ENCODE assay signal across 31 cellular contexts in the genomic region with DNA sequence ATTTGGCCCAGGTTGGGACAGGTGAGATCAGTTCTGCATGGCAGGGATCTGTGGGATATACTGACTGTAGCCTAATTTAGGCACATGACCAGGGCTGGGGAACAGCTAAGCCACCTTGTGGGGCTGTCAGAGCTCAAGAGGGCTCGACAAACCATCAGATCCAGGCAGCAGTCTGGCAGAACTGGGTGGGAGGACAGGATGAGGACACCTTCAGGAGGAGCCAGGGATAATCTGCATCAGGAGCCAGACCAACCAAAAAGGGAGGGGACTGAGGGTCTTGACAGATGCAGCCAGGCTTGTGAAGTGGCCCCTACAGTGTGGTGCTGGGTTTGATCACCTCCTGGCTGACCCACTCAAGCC.
DNase-seq lines count a peak whose midpoint lies in the region; ATAC-seq and TF ChIP-seq lines count a peak whose summit lies in the region.
"Had no signal": no experiment of that assay in that cellular context is flagged by ENCODE, and none has a peak within 500 bp of the region (broad histone marks: within the 10 kb centered on the region; RNA-seq: fewer than 3 reads in every experiment).

No MANE protein-coding gene starts in this region.

- H3K27ac Mint-ChIP-seq in WTC11, result no peak overlapping the region
- H3K27ac Mint-ChIP-seq: activated naive CD8-positive, alpha-beta T cell treated with anti-CD3 and anti-CD28 coated beads for 36 hours; activated T-cell treated with anti-CD3 and anti-CD28 coated beads, Interleukin-2, amount 50 U/mL, for 24 hours; IgD-negative memory B cell; immature natural killer cell; nephron; T-cell had no signal

- no peaks in the 10 kb centered on the region for H3K9me2 ChIP-seq in HCT116 (ENCODE audit: insufficient read depth)

- no TSS peak for BruUV-seq in HCT116 (replicated peaks; lab: Mats Ljungman, UMichigan)

- no peak for TF ChIP-seq POLR2A in HCT116 (IDR thresholded peaks at IDR 0.05; ENCODE audit: borderline replicate concordance, extremely low read depth, insufficient read depth, insufficient read length)

- no peak for ATAC-seq in HCT116
- peak; percentile 61 for ATAC-seq in WTC11
- peak; percentile 1 for ATAC-seq in esophagus mucosa
- ATAC-seq in HG03432 (IDR thresholded peaks at IDR 0.05; ENCODE audit: unreplicated experiment), result no peak
- no peak for ATAC-seq in activated T-cell treated with anti-CD3 and anti-CD28 coated beads, Interleukin-2, amount 50 U/mL, for 4 hours
- ATAC-seq: gastroesophageal sphincter, left colon, T-cell had no signal

- no peak for TF ChIP-seq CTCF in HCT116 (IDR thresholded peaks at IDR 0.05 in 2 of 3, conservative IDR thresholded peaks at IDR 0.05 in 1 of 3; ENCODE audit: borderline replicate concordance in 1 of 3, insufficient read depth in 1 of 3, low read depth in 2 of 3, low read length in 2 of 3)
- no peak for TF ChIP-seq CTCF in WTC11 (IDR thresholded peaks at IDR 0.05)
- no peak for TF ChIP-seq CTCF in smooth muscle cell (IDR thresholded peaks at IDR 0.05; ENCODE audit: borderline replicate concordance, insufficient read depth, poor library complexity, severe bottlenecking)

- H3K36me3 Mint-ChIP-seq in WTC11, result no peaks in the 10 kb centered on the region
- H3K36me3 Mint-ChIP-seq in activated T-cell treated with anti-CD3 and anti-CD28 coated beads, Interleukin-2, amount 50 U/mL, for 4 hours (ENCODE audit: insufficient read depth), result no peaks in the 10 kb centered on the region
- H3K36me3 Mint-ChIP-seq: activated naive CD8-positive, alpha-beta T cell treated with anti-CD3 and anti-CD28 coated beads for 36 hours; IgD-negative memory B cell; immature natural killer cell; T-cell; type B pancreatic cell had no signal

- H3K36me3 ChIP-seq in HCT116 (ENCODE audit: control insufficient read depth in 1 of 2, insufficient read depth in 2 of 2, low read length in 2 of 2), result no peaks in the 10 kb centered on the region
- H3K36me3 ChIP-seq in smooth muscle cell (ENCODE audit: low read depth), result no peaks in the 10 kb centered on the region
- H3K36me3 ChIP-seq: ascending aorta, BLaER1, gastroesophageal sphincter, SJCRH30 had no signal

- H4K20me1 ChIP-seq in HCT116 (ENCODE audit: insufficient read depth) (no peaks in the 10 kb centered on the region), smooth muscle cell (ENCODE audit: low read depth) (no peaks in the 10 kb centered on the region)
- H4K20me1 ChIP-seq: BLaER1 had no signal

- no peaks in the 10 kb centered on the region; the same call in 1 of the 2 replicates for H3K9me3 Mint-ChIP-seq in WTC11
- peaks cover 3% of the 10 kb centered on the region for H3K9me3 Mint-ChIP-seq in activated T-cell treated with anti-CD3 and anti-CD28 coated beads, Interleukin-2, amount 50 U/mL, for 4 hours
- H3K9me3 Mint-ChIP-seq: activated naive CD8-positive, alpha-beta T cell treated with anti-CD3 and anti-CD28 coated beads for 36 hours; activated T-cell treated with anti-CD3 and anti-CD28 coated beads, Interleukin-2, amount 50 U/mL, for 24 hours had no signal

- H3K4me1 Mint-ChIP-seq in WTC11, result peaks cover 12% of the 10 kb centered on the region
- H3K4me1 Mint-ChIP-seq in activated T-cell treated with anti-CD3 and anti-CD28 coated beads, Interleukin-2, amount 50 U/mL, for 4 hours (ENCODE audit: low read depth), result no peaks in the 10 kb centered on the region
- H3K4me1 Mint-ChIP-seq: activated naive CD8-positive, alpha-beta T cell treated with anti-CD3 and anti-CD28 coated beads for 36 hours; IgD-negative memory B cell; immature natural killer cell; T-cell had no signal

- H3K4me1 ChIP-seq in HCT116 (ENCODE audit: control insufficient read depth in 1 of 2, insufficient read depth in 2 of 2, low read length in 2 of 2), result peaks cover 36 to 43% of the 10 kb centered on the region in 2 experiments
- H3K4me1 ChIP-seq in smooth muscle cell (ENCODE audit: low read depth), result no peaks in the 10 kb centered on the region
- H3K4me1 ChIP-seq: BLaER1, SJCRH30 had no signal

- RAD21 ChIA-PET in HCT116 (lab: Charles Lee; ENCODE audit: low non-redundant PET in 1 of 2, low total read pairs in 2 of 2, uncharacterized antibody in 2 of 2, unreplicated experiment in 2 of 2), result no interaction called here

- H3K4me2 ChIP-seq in HCT116 (ENCODE audit: low read length) (peak overlapping the region; percentile 60), smooth muscle cell (no peak overlapping the region)
- H3K4me2 ChIP-seq: BLaER1, hepatocyte had no signal

- H3K4me3 ChIP-seq in HCT116 (replicated peaks in 1 of 2; ENCODE audit: low read depth in 1 of 2, low read length in 2 of 2), result no peak overlapping the region
- H3K4me3 ChIP-seq in smooth muscle cell, result no peak overlapping the region
- H3K4me3 ChIP-seq: ascending aorta, BLaER1, gastroesophageal sphincter, hepatocyte, SJCRH30 had no signal

- H3K79me2 ChIP-seq in HCT116 (ENCODE audit: insufficient read depth, low read length) (no peaks in the 10 kb centered on the region), smooth muscle cell (ENCODE audit: low read depth) (no peaks in the 10 kb centered on the region)
- H3K79me2 ChIP-seq: hepatocyte had no signal

- POLR2A ChIA-PET in HCT116 (lab: Charles Lee), result no interaction called here
- POLR2A ChIA-PET in WTC11 (lab: Charles Lee), result no interaction called here

- H3K4me3 Mint-ChIP-seq in WTC11, result no peak overlapping the region
- no peak overlapping the region for H3K4me3 Mint-ChIP-seq in activated T-cell treated with anti-CD3 and anti-CD28 coated beads, Interleukin-2, amount 50 U/mL, for 4 hours
- H3K4me3 Mint-ChIP-seq: activated naive CD8-positive, alpha-beta T cell treated with anti-CD3 and anti-CD28 coated beads for 36 hours; activated T-cell treated with anti-CD3 and anti-CD28 coated beads, Interleukin-2, amount 50 U/mL, for 24 hours; immature natural killer cell; nephron; T-cell had no signal

- no peaks in the 10 kb centered on the region for H3K27me3 ChIP-seq in HCT116 (ENCODE audit: insufficient read depth, low read length)
- H3K27me3 ChIP-seq in smooth muscle cell (ENCODE audit: low read depth), result no peaks in the 10 kb centered on the region
- H3K27me3 ChIP-seq: ascending aorta, BLaER1, gastroesophageal sphincter, hepatocyte had no signal

- H2AFZ ChIP-seq in HCT116 (ENCODE audit: low read depth, low read length, poor library complexity, severe bottlenecking) (no peak overlapping the region), smooth muscle cell (ENCODE audit: low read depth) (no peak overlapping the region)
- H2AFZ ChIP-seq: hepatocyte had no signal

- CTCF ChIA-PET in HCT116 (lab: Charles Lee), result no interaction called here
- CTCF ChIA-PET in WTC11 (lab: Charles Lee), result interaction anchor here (0.9 kb wide), 1 partner anchor 712 kb away, joined by 3 read pairs; no protein-coding TSS in a partner anchor

- no peaks in the 10 kb centered on the region; the same call in 1 of the 2 replicates for H3K27me3 Mint-ChIP-seq in WTC11 (ENCODE audit: low read depth)
- H3K27me3 Mint-ChIP-seq in activated T-cell treated with anti-CD3 and anti-CD28 coated beads, Interleukin-2, amount 50 U/mL, for 4 hours (ENCODE audit: low read depth), result peaks cover 4% of the 10 kb centered on the region
- H3K27me3 Mint-ChIP-seq: type B pancreatic cell had no signal

- H3K27ac ChIP-seq in HCT116 (ENCODE audit: low read depth, low read length) (no peak overlapping the region), smooth muscle cell (ENCODE audit: low read depth) (peak overlapping the region; percentile 36)
- H3K27ac ChIP-seq: ascending aorta, BLaER1, gastroesophageal sphincter, hepatocyte, SJCRH30 had no signal

- intact Hi-C loops in HCT116 (cut with micrococcal nuclease), result no loop called here

- WGBS in smooth muscle cell (ENCODE audit: low lambda C conversion rate), result 75% methylated on average over 1 of the region's 1 CpG

- H3K9me3 ChIP-seq in HCT116 (ENCODE audit: control insufficient read depth in 1 of 2, insufficient read depth in 1 of 2, low read depth in 1 of 2, low read length in 2 of 2) (no peaks in the 10 kb centered on the region), smooth muscle cell (replicated peaks; ENCODE audit: low read depth) (no peaks in the 10 kb centered on the region)
- H3K9me3 ChIP-seq: ascending aorta, BLaER1, gastroesophageal sphincter, SJCRH30 had no signal

- H3K9ac ChIP-seq in HCT116 (ENCODE audit: low read length) (no peak overlapping the region), smooth muscle cell (ENCODE audit: low read depth) (no peak overlapping the region)
- H3K9ac ChIP-seq: BLaER1 had no signal

- DNase-seq in HCT116 (ENCODE audit: low read depth, low spot score), result no peak
- no peak for DNase-seq in WTC11 (ENCODE audit: low spot score)
- DNase-seq in smooth muscle cell (lab: John Stamatoyannopoulos, UW; ENCODE audit: unreplicated experiment), result no peak
- no peak for DNase-seq in anterior cingulate cortex (lab: John Stamatoyannopoulos, UW)
- DNase-seq in activated T-cell treated with anti-CD3 and anti-CD28 coated beads, Interleukin-2, amount 50 U/mL, for 4 hours, result no peak
- DNase-seq: activated CD4-positive, alpha-beta T cell treated with anti-CD3 and anti-CD28 coated beads, Interleukin-2, amount 50 U/mL, for 1 hour; activated CD4-positive, CD25-positive, alpha-beta regulatory T cell; activated gamma-delta T cell; activated naive CD8-positive, alpha-beta T cell treated with anti-CD3 and anti-CD28 coated beads for 36 hours; activated T-cell treated with anti-CD3 and anti-CD28 coated beads, Interleukin-2, amount 50 U/mL, for 24 hours; cortex of kidney; DMS53; immature natural killer cell; left colon; NCI-H1092; NCI-H1694 treated with DMSO at 0.1 percent for 48 hours; NCI-H2171; NCI-H510A; stimulated activated CD4-positive, alpha-beta T cell treated with anti-CD3 and anti-CD28 coated beads, Interleukin-15, amount 100 ng/mL, for 24 hours; stimulated activated CD4-positive, alpha-beta T cell treated with anti-CD3 and anti-CD28 coated beads, Interleukin-4, amount 100 ng/mL, for 4 hours; T-cell had no signal

- H3F3A ChIP-seq in smooth muscle cell (ENCODE audit: low read depth), result no peaks in the 10 kb centered on the region

- no peak for TF ChIP-seq RAD21 in HCT116 (IDR thresholded peaks at IDR 0.05; ENCODE audit: low read depth)

TF ChIP-seq in WTC11, 78 proteins besides CTCF, POLR2A, EP300 and RAD21 (continues in another document):
- no peak for TF ChIP-seq CBFB (CRISPR knock-in tag; IDR thresholded peaks at IDR 0.05; ENCODE audit: low read depth)

Comparison
In these comparisons a context has a peak if more than half of its experiments do, and no peak if none do; other contexts are left out.
1. ATAC-seq: peak in WTC11 (single experiment) and esophagus mucosa (single experiment); none in HCT116 (single experiment), HG03432 (single experiment) and activated T-cell treated with anti-CD3 and anti-CD28 coated beads, Interleukin-2, amount 50 U/mL, for 4 hours (0 of 2).